ENCODE assay signal across 1 cellular context in the genomic region with DNA sequence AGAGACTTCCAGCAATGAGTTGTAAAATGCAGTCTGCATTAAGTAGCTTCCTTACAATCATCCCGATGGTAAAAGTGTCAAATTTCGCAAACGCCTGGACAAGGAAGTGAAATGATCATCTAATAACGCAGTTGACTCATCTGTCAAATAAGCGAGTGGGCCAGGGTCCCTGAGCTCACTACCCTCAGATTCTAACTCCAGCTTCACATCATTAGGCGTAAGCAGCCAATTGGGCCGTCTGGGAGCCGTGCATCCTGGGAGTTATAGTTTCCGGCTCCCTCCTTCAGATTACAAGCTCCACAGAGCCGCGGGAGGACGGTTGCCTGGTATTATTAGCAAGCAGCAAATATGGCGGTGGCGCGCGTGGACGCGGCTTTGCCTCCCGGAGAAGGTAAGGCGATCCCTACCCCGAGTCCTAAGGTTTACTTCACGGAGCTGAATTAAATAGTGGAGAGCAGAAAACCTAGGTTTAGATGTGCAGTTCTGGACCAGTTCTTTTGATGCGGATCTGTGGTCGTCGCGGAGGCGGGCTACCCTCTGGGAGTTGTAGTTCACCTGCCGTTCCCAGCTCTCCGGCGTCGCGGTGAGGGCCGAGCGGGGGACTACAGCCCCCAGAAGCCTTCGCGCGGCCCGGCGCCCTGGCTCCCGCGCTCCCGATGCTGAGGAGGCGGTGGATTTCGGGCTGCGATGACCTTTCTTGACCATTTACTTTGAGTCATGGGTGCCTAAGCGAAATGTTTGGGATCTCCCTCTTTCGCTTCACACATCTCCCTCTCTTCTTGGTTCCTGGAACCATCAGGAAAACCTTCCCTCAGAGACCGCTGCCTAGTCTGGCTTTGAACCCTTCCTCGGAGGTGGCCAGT.
A peak's percentile ranks its signal among the peaks of the same experiment; 100 is the strongest.
TF ChIP-seq lines count a peak whose summit lies in the region.

A gene with protein sequence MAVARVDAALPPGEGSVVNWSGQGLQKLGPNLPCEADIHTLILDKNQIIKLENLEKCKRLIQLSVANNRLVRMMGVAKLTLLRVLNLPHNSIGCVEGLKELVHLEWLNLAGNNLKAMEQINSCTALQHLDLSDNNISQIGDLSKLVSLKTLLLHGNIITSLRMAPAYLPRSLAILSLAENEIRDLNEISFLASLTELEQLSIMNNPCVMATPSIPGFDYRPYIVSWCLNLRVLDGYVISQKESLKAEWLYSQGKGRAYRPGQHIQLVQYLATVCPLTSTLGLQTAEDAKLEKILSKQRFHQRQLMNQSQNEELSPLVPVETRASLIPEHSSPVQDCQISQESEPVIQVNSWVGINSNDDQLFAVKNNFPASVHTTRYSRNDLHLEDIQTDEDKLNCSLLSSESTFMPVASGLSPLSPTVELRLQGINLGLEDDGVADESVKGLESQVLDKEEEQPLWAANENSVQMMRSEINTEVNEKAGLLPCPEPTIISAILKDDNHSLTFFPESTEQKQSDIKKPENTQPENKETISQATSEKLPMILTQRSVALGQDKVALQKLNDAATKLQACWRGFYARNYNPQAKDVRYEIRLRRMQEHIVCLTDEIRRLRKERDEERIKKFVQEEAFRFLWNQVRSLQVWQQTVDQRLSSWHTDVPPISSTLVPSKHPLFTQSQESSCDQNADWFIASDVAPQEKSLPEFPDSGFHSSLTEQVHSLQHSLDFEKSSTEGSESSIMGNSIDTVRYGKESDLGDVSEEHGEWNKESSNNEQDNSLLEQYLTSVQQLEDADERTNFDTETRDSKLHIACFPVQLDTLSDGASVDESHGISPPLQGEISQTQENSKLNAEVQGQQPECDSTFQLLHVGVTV (plus strand): TSS at position 286 of the 863 bp plus-strand sequence. CDS start 63 bp downstream, at position 349.

TF ChIP-seq in HepG2, 621 proteins besides CTCF, POLR2A, EP300 and RAD21 (continued from another document):
- TF ChIP-seq, protein P1, sequence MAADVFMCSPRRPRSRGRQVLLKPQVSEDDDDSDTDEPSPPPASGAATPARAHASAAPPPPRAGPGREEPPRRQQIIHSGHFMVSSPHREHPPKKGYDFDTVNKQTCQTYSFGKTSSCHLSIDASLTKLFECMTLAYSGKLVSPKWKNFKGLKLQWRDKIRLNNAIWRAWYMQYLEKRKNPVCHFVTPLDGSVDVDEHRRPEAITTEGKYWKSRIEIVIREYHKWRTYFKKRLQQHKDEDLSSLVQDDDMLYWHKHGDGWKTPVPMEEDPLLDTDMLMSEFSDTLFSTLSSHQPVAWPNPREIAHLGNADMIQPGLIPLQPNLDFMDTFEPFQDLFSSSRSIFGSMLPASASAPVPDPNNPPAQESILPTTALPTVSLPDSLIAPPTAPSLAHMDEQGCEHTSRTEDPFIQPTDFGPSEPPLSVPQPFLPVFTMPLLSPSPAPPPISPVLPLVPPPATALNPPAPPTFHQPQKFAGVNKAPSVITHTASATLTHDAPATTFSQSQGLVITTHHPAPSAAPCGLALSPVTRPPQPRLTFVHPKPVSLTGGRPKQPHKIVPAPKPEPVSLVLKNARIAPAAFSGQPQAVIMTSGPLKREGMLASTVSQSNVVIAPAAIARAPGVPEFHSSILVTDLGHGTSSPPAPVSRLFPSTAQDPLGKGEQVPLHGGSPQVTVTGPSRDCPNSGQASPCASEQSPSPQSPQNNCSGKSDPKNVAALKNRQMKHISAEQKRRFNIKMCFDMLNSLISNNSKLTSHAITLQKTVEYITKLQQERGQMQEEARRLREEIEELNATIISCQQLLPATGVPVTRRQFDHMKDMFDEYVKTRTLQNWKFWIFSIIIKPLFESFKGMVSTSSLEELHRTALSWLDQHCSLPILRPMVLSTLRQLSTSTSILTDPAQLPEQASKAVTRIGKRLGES (CRISPR knock-in tag; IDR thresholded peaks at IDR 0.05; ENCODE audit: borderline replicate concordance), result no peak
- TF ChIP-seq, protein P2, sequence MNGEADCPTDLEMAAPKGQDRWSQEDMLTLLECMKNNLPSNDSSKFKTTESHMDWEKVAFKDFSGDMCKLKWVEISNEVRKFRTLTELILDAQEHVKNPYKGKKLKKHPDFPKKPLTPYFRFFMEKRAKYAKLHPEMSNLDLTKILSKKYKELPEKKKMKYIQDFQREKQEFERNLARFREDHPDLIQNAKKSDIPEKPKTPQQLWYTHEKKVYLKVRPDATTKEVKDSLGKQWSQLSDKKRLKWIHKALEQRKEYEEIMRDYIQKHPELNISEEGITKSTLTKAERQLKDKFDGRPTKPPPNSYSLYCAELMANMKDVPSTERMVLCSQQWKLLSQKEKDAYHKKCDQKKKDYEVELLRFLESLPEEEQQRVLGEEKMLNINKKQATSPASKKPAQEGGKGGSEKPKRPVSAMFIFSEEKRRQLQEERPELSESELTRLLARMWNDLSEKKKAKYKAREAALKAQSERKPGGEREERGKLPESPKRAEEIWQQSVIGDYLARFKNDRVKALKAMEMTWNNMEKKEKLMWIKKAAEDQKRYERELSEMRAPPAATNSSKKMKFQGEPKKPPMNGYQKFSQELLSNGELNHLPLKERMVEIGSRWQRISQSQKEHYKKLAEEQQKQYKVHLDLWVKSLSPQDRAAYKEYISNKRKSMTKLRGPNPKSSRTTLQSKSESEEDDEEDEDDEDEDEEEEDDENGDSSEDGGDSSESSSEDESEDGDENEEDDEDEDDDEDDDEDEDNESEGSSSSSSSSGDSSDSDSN (CRISPR knock-in tag; IDR thresholded peaks at IDR 0.05), result no peak
- TF ChIP-seq PHF20 (CRISPR knock-in tag; IDR thresholded peaks at IDR 0.05), result peak; percentile 53; the same call in 1 of the 2 replicates
- TF ChIP-seq SMAD9 (CRISPR knock-in tag; IDR thresholded peaks at IDR 0.05), result no peak
- TF ChIP-seq, protein P3, sequence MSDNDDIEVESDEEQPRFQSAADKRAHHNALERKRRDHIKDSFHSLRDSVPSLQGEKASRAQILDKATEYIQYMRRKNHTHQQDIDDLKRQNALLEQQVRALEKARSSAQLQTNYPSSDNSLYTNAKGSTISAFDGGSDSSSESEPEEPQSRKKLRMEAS (IDR thresholded peaks at IDR 0.05), result peak; percentile 7; the same call in 1 of the 2 replicates
- 0 out of 2 replicates have a peak, but pooled peaks have one; percentile 43 for TF ChIP-seq MYNN (CRISPR knock-in tag; IDR thresholded peaks at IDR 0.05; ENCODE audit: low read depth)
- TF ChIP-seq, protein P4, sequence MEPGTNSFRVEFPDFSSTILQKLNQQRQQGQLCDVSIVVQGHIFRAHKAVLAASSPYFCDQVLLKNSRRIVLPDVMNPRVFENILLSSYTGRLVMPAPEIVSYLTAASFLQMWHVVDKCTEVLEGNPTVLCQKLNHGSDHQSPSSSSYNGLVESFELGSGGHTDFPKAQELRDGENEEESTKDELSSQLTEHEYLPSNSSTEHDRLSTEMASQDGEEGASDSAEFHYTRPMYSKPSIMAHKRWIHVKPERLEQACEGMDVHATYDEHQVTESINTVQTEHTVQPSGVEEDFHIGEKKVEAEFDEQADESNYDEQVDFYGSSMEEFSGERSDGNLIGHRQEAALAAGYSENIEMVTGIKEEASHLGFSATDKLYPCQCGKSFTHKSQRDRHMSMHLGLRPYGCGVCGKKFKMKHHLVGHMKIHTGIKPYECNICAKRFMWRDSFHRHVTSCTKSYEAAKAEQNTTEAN (CRISPR knock-in tag; conservative IDR thresholded peaks at IDR 0.05), result 0 out of 2 replicates have a peak, but pooled peaks have one; percentile 17
- no peak for TF ChIP-seq ZNF383 (CRISPR knock-in tag; IDR thresholded peaks at IDR 0.05; ENCODE audit: borderline replicate concordance)
- TF ChIP-seq POGZ (CRISPR knock-in tag; IDR thresholded peaks at IDR 0.05), result peak; percentile 25; the same call in 1 of the 2 replicates
- TF ChIP-seq ZMYM4 (CRISPR knock-in tag; IDR thresholded peaks at IDR 0.05), result peak; percentile 28
- TF ChIP-seq ZNF780A (CRISPR knock-in tag; IDR thresholded peaks at IDR 0.05), result no peak
- no peak for TF ChIP-seq ZNF768 (CRISPR knock-in tag; IDR thresholded peaks at IDR 0.05)
- no peak for TF ChIP-seq PAX8 (CRISPR knock-in tag; IDR thresholded peaks at IDR 0.05; ENCODE audit: borderline replicate concordance)
- peak; percentile 47; the same call in 1 of the 2 replicates for TF ChIP-seq YEATS2 (CRISPR knock-in tag; IDR thresholded peaks at IDR 0.05; ENCODE audit: borderline replicate concordance)
- peak in 1 of 2 experiments; percentile 34; a peak in 1 of 4 replicates for TF ChIP-seq KLF16 (CRISPR knock-in tag; IDR thresholded peaks at IDR 0.05)
- TF ChIP-seq RFXANK (CRISPR knock-in tag; IDR thresholded peaks at IDR 0.05), result no peak
- TF ChIP-seq TP53 (CRISPR knock-in tag; conservative IDR thresholded peaks at IDR 0.05), result no peak
- 0 out of 2 replicates have a peak, but pooled peaks have one; percentile 19 for TF ChIP-seq BORCS8-MEF2B (CRISPR knock-in tag; IDR thresholded peaks at IDR 0.05)
- TF ChIP-seq SOX5 (CRISPR knock-in tag; IDR thresholded peaks at IDR 0.05; ENCODE audit: borderline replicate concordance), result no peak
- peak; percentile 69; the same call in 1 of the 2 replicates for TF ChIP-seq SMAD1 (CRISPR knock-in tag; IDR thresholded peaks at IDR 0.05; ENCODE audit: borderline replicate concordance, low read depth)
- TF ChIP-seq, protein P5, sequence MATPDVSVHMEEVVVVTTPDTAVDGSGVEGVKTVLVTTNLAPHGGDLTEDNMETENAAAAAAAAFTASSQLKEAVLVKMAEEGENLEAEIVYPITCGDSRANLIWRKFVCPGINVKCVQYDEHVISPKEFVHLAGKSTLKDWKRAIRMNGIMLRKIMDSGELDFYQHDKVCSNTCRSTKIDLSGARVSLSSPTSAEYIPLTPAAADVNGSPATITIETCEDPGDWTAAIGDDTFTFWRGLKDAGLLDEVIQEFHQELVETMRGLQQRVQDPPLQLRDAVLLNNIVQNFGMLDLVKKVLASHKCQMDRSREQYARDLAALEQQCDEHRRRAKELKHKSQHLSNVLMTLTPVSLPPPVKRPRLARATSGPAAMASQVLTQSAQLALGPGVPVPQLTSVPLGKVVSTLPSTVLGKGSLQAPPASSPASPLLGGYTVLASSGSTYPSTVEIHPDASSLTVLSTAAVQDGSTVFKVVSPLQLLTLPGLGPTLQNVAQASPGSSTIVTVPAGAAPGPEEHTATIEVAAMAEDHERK (CRISPR knock-in tag; IDR thresholded peaks at IDR 0.05; ENCODE audit: low read depth), result 0 out of 2 replicates have a peak, but pooled peaks have one; percentile 48
- TF ChIP-seq, protein P6, sequence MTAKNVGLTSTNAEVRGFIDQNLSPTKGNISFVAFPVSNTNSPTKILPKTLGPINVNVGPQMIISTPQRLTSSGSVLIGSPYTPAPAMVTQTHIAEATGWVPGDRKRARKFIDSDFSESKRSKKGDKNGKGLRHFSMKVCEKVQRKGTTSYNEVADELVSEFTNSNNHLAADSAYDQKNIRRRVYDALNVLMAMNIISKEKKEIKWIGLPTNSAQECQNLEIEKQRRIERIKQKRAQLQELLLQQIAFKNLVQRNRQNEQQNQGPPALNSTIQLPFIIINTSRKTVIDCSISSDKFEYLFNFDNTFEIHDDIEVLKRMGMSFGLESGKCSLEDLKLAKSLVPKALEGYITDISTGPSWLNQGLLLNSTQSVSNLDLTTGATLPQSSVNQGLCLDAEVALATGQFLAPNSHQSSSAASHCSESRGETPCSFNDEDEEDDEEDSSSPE (CRISPR knock-in tag; IDR thresholded peaks at IDR 0.05), result peak; percentile 88
- no peak for TF ChIP-seq DNMT1 (CRISPR knock-in tag; IDR thresholded peaks at IDR 0.05)
- TF ChIP-seq PHF8 (CRISPR knock-in tag; IDR thresholded peaks at IDR 0.05), result peak; percentile 37; the same call in 1 of the 2 replicates
- TF ChIP-seq MIXL1 (CRISPR knock-in tag; IDR thresholded peaks at IDR 0.05), result peak; percentile 48; the same call in 1 of the 2 replicates
- TF ChIP-seq, protein P7, sequence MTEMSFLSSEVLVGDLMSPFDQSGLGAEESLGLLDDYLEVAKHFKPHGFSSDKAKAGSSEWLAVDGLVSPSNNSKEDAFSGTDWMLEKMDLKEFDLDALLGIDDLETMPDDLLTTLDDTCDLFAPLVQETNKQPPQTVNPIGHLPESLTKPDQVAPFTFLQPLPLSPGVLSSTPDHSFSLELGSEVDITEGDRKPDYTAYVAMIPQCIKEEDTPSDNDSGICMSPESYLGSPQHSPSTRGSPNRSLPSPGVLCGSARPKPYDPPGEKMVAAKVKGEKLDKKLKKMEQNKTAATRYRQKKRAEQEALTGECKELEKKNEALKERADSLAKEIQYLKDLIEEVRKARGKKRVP (CRISPR knock-in tag; IDR thresholded peaks at IDR 0.05), result peak in 1 of 2 experiments; percentile 46; a peak in 1 of 4 replicates
- no peak for TF ChIP-seq SNRNP70 (IDR thresholded peaks at IDR 0.05; ENCODE audit: low read depth, low read length)
- peak; percentile 91 for TF ChIP-seq HCFC1 (IDR thresholded peaks at IDR 0.05; ENCODE audit: low read depth, low read length)
- TF ChIP-seq SALL1 (CRISPR knock-in tag; IDR thresholded peaks at IDR 0.05), result peak; percentile 31
- TF ChIP-seq DMAP1 (CRISPR knock-in tag; IDR thresholded peaks at IDR 0.05), result 0 out of 2 replicates have a peak, but pooled peaks have one; percentile 54
- TF ChIP-seq ZNF737 (CRISPR knock-in tag; IDR thresholded peaks at IDR 0.05; ENCODE audit: borderline replicate concordance), result no peak
- TF ChIP-seq PHF21A (CRISPR knock-in tag; IDR thresholded peaks at IDR 0.05), result peak; percentile 64; the same call in 1 of the 2 replicates
TF ChIP-seq in HepG2: peak in this region for 135.
